21 cellular contexts compared by ENCODE assay signal in genomic region chr17:63138713-63139112, GRCh38.
DNase-seq lines count a peak whose midpoint lies in the region; ATAC-seq, FAIRE-seq and TF ChIP-seq lines count a peak whose summit lies in the region.
"Had no signal": no experiment of that assay in that cellular context is flagged by ENCODE, and none has a peak within 500 bp of the region (broad histone marks: within the 10 kb centered on the region; RNA-seq: fewer than 3 reads in every experiment).

No MANE protein-coding gene starts in this region.

- no peak overlapping the region for H3K4me2 ChIP-seq in HepG2 (ENCODE audit: low read depth, low read length)

- no peak for DNase-seq in HepG2 (ENCODE audit: low spot score)
- DNase-seq in right lobe of liver = no peak
- no peak for DNase-seq in left lung
- no peak for DNase-seq in WTC11 (ENCODE audit: low spot score)
- no peak for DNase-seq in RCC 7860 (ENCODE audit: low spot score)
- DNase-seq in SK-N-DZ (ENCODE audit: low spot score) = no peak
- DNase-seq: activated CD4-positive, CD25-positive, alpha-beta regulatory T cell; activated CD8-positive, alpha-beta memory T cell treated with anti-CD3 and anti-CD28 coated beads for 24 hours; effector memory CD8-positive, alpha-beta T cell; GDM1; left cardiac atrium; NCI-H1436 treated with DMSO at 0.1 percent for 48 hours; ovary had no signal

- H3K27me3 Mint-ChIP-seq in WTC11 (ENCODE audit: low read depth) = no peaks in the 10 kb centered on the region
- H3K27me3 Mint-ChIP-seq: activated T-helper 17 cell treated with anti-CD3 and anti-CD28 coated beads, Interleukin-2, amount 50 U/mL, for 72 hours; central memory CD8-positive, alpha-beta T cell; effector memory CD8-positive, alpha-beta T cell had no signal

- FAIRE-seq in HepG2 (lab: Jason Lieb, UNC) (no peak), RCC 7860 (lab: Jason Lieb, UNC) (no peak)
- FAIRE-seq: GM12891 had no signal

- no peaks in the 10 kb centered on the region for H3K9me3 Mint-ChIP-seq in WTC11
- H3K9me3 Mint-ChIP-seq: activated T-helper 17 cell treated with anti-CD3 and anti-CD28 coated beads, Interleukin-2, amount 50 U/mL, for 72 hours; central memory CD8-positive, alpha-beta T cell; effector memory CD8-positive, alpha-beta T cell had no signal

- no peaks in the 10 kb centered on the region for H3K36me3 Mint-ChIP-seq in WTC11

- in situ Hi-C loops in HepG2 (cut with HindIII; ENCODE audit: extremely low pct_ligation_motif_present, low pct_unique_long_range_greater_than_20kb) = no loop called here

- no peak for TF ChIP-seq CTCF in HepG2 (CRISPR knock-in tag; IDR thresholded peaks at IDR 0.05)
- no peak for TF ChIP-seq CTCF in right lobe of liver (IDR thresholded peaks at IDR 0.05)
- no peak for TF ChIP-seq CTCF in left lung (IDR thresholded peaks at IDR 0.05)
- TF ChIP-seq CTCF in WTC11 (IDR thresholded peaks at IDR 0.05) = no peak

- no peak overlapping the region for H3K9ac ChIP-seq in HepG2 (ENCODE audit: insufficient read depth, low read depth, low read length)
- H3K9ac ChIP-seq: KMS-11 had no signal

- H3K36me3 ChIP-seq in HepG2 (replicated peaks in 1 of 2; ENCODE audit: control insufficient read depth in 1 of 2, insufficient read depth in 2 of 2, low read length in 2 of 2) (no peaks in the 10 kb centered on the region), right lobe of liver (no peaks in the 10 kb centered on the region), left lung (no peaks in the 10 kb centered on the region)
- H3K36me3 ChIP-seq: ovary, vagina had no signal

- H3K4me3 Mint-ChIP-seq in WTC11 = no peak overlapping the region
- H3K4me3 Mint-ChIP-seq: activated T-helper 17 cell treated with anti-CD3 and anti-CD28 coated beads, Interleukin-2, amount 50 U/mL, for 72 hours; central memory CD8-positive, alpha-beta T cell; effector memory CD8-positive, alpha-beta T cell had no signal

- H3K9me3 ChIP-seq in HepG2 (ENCODE audit: low read length) (no peaks in the 10 kb centered on the region), right lobe of liver (no peaks in the 10 kb centered on the region), left lung (no peaks in the 10 kb centered on the region)
- H3K9me3 ChIP-seq: ovary, vagina had no signal

- no peaks in the 10 kb centered on the region for H4K20me1 ChIP-seq in HepG2 (ENCODE audit: insufficient read depth, low read length)

- TF ChIP-seq EP300 in HepG2 (IDR thresholded peaks at IDR 0.05; ENCODE audit: low read depth in 2 of 2, low read length in 2 of 2) (no peak), HepG2 (CRISPR knock-in tag; IDR thresholded peaks at IDR 0.05; ENCODE audit: borderline replicate concordance) (no peak)

- intact Hi-C loops in HepG2 (cut with micrococcal nuclease; ENCODE audit: unreplicated experiment) = no loop called here
- intact Hi-C loops in right lobe of liver (cut with DNase I) = no loop called here
- intact Hi-C loops in left lung (cut with DNase I) = no loop called here

- CTCF ChIA-PET in HepG2 (lab: Yijun Ruan, JAX; ENCODE audit: low intra/inter-chr PET ratio, low total read pairs) (no interaction called here), WTC11 (lab: Charles Lee) (interaction anchor here (1.2 to 1.9 kb wide), 4 partner anchors 12 to 287 kb away, joined by 3 to 5 read pairs (median 4); no protein-coding TSS in a partner anchor)

- no TSS peak for BruUV-seq in HepG2 (replicated peaks; lab: Mats Ljungman, UMichigan)

- H3K79me2 ChIP-seq in HepG2 (ENCODE audit: insufficient read depth, low read length) = no peaks in the 10 kb centered on the region

- no peaks in the 10 kb centered on the region for H3K4me1 ChIP-seq in HepG2 (ENCODE audit: insufficient read depth, low read length)
- H3K4me1 ChIP-seq in right lobe of liver = no peaks in the 10 kb centered on the region
- H3K4me1 ChIP-seq in left lung = peaks cover 0 to 8% of the 10 kb centered on the region in 2 donors
- H3K4me1 ChIP-seq: vagina had no signal

- TF ChIP-seq POLR2A in HepG2 (IDR thresholded peaks at IDR 0.05; ENCODE audit: insufficient read depth in 1 of 2, low read depth in 2 of 2, low read length in 2 of 2) = no peak
- TF ChIP-seq POLR2A in right lobe of liver (IDR thresholded peaks at IDR 0.05) = no peak

- H3K4me3 ChIP-seq in HepG2 (replicated peaks in 1 of 3; ENCODE audit: insufficient read depth in 1 of 3, low read depth in 2 of 3, low read length in 3 of 3) (no peak overlapping the region), right lobe of liver (no peak overlapping the region), left lung (no peak overlapping the region)
- H3K4me3 ChIP-seq: ovary, vagina had no signal

- no peak overlapping the region for H2AFZ ChIP-seq in HepG2 (ENCODE audit: low read length)

- H3K27me3 ChIP-seq in HepG2 (ENCODE audit: control insufficient read depth in 1 of 2, insufficient read depth in 2 of 2, low read length in 2 of 2) (peaks cover 0 to 1% of the 10 kb centered on the region in 2 experiments; a peak in 2 of 5 replicates), right lobe of liver (no peaks in the 10 kb centered on the region), left lung (no peaks in the 10 kb centered on the region)
- H3K27me3 ChIP-seq: ovary, vagina had no signal

- WGBS in HepG2 (ENCODE audit: low lambda C conversion rate) = 14% methylated on average over 3 of the region's 3 CpGs
- WGBS in right lobe of liver (ENCODE audit: insufficient coverage, low coverage, low lambda C conversion rate, missing lambda C conversion rate) = 55% methylated on average over 3 of the region's 3 CpGs

- H3K4me1 Mint-ChIP-seq in WTC11 = peaks cover 27% of the 10 kb centered on the region
- H3K4me1 Mint-ChIP-seq: activated T-helper 17 cell treated with anti-CD3 and anti-CD28 coated beads, Interleukin-2, amount 50 U/mL, for 72 hours; central memory CD8-positive, alpha-beta T cell had no signal

- ATAC-seq in HepG2 (no peak), right lobe of liver (no peak), left lung (peak; percentile 88), WTC11 (no peak), HG02852 (IDR thresholded peaks at IDR 0.05; ENCODE audit: unreplicated experiment) (no peak)
- ATAC-seq: activated T-helper 17 cell treated with anti-CD3 and anti-CD28 coated beads, Interleukin-2, amount 50 U/mL, for 72 hours; effector memory CD8-positive, alpha-beta T cell; left cardiac atrium had no signal

- TF ChIP-seq RAD21 in HepG2 (CRISPR knock-in tag; IDR thresholded peaks at IDR 0.05) = no peak

- H3K27ac Mint-ChIP-seq in WTC11 = no peak overlapping the region
- H3K27ac Mint-ChIP-seq: activated T-helper 17 cell treated with anti-CD3 and anti-CD28 coated beads, Interleukin-2, amount 50 U/mL, for 72 hours; effector memory CD8-positive, alpha-beta T cell had no signal

- POLR2A ChIA-PET in HepG2 (lab: Yijun Ruan, JAX) (no interaction called here), WTC11 (lab: Charles Lee) (no interaction called here)

- H3K27ac ChIP-seq in HepG2 (ENCODE audit: extremely low read length, insufficient read depth, low read length) = no peak overlapping the region
- no peak overlapping the region for H3K27ac ChIP-seq in right lobe of liver
- H3K27ac ChIP-seq in angular gyrus (ENCODE audit: low read depth, low read length) = peak overlapping the region; percentile 30
- no peak overlapping the region for H3K27ac ChIP-seq in left lung
- H3K27ac ChIP-seq: HL-60, KMS-11, ovary, vagina had no signal

TF ChIP-seq in HepG2, 621 proteins besides CTCF, POLR2A, EP300 and RAD21:
- no peak for TF ChIP-seq GABPB1 (CRISPR knock-in tag; IDR thresholded peaks at IDR 0.05)
- peak; percentile 46 for TF ChIP-seq ATF7 (IDR thresholded peaks at IDR 0.05)
- TF ChIP-seq ATF7 (CRISPR knock-in tag; IDR thresholded peaks at IDR 0.05) = no peak

TF ChIP-seq in WTC11, 78 proteins besides CTCF, POLR2A, EP300 and RAD21:
- TF ChIP-seq ZNF512 (CRISPR knock-in tag; IDR thresholded peaks at IDR 0.05; ENCODE audit: borderline replicate concordance) = no peak
- no peak for TF ChIP-seq FOXJ3 (CRISPR knock-in tag; IDR thresholded peaks at IDR 0.05; ENCODE audit: borderline replicate concordance)
- TF ChIP-seq NR3C1 (CRISPR knock-in tag; conservative IDR thresholded peaks at IDR 0.05; ENCODE audit: low read depth) = no peak
- TF ChIP-seq ETV6 (CRISPR knock-in tag; IDR thresholded peaks at IDR 0.05) = no peak
- TF ChIP-seq, protein P1, sequence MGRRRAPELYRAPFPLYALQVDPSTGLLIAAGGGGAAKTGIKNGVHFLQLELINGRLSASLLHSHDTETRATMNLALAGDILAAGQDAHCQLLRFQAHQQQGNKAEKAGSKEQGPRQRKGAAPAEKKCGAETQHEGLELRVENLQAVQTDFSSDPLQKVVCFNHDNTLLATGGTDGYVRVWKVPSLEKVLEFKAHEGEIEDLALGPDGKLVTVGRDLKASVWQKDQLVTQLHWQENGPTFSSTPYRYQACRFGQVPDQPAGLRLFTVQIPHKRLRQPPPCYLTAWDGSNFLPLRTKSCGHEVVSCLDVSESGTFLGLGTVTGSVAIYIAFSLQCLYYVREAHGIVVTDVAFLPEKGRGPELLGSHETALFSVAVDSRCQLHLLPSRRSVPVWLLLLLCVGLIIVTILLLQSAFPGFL (CRISPR knock-in tag; IDR thresholded peaks at IDR 0.05; ENCODE audit: borderline replicate concordance) = no peak
- TF ChIP-seq IRF2 (CRISPR knock-in tag; IDR thresholded peaks at IDR 0.05; ENCODE audit: borderline replicate concordance, low read depth) = no peak
- TF ChIP-seq ZBTB21 (CRISPR knock-in tag; IDR thresholded peaks at IDR 0.05; ENCODE audit: borderline replicate concordance) = no peak
- no peak for TF ChIP-seq CREB1 (CRISPR knock-in tag; IDR thresholded peaks at IDR 0.05)
